8 cellular contexts compared by ENCODE assay signal in the genomic region with DNA sequence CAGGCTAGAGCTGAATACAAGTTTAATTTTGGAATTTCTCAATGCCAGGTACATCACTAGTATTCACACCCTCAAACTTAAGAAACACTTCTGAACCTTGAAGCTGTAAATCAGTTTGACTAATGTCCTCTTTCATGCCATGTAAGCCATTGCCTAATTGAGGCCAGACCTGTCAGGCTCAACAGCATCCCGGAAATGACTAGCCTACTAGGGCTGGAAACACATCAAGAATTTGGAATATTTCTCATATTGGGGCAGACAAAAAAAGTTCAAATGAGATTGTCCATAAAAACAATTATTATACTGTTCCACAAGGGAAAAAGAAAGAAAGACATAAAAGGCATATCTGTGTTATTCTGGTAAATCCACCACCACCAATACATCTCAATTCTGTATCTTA. TPM values are rescaled to one million over a fixed set of nuclear protein-coding genes. Genes with fewer than 3 reads are reported as not detected.
DNase-seq lines count a peak whose midpoint lies in the region; ATAC-seq and TF ChIP-seq lines count a peak whose summit lies in the region.

No MANE protein-coding gene starts in this region.

- POLR2A ChIA-PET in T-cell (lab: Charles Lee), result interaction anchor here in 1 of 2 donors (0.5 to 0.6 kb wide), 2 partner anchors 9 to 258 kb away, joined by 3 read pairs; no protein-coding TSS in a partner anchor

- H3K27me3 Mint-ChIP-seq in activated T-cell treated with anti-CD3 and anti-CD28 coated beads, Interleukin-2, amount 50 U/mL, for 4 hours (ENCODE audit: low read depth), result no peaks in the 10 kb centered on the region
- no peaks in the 10 kb centered on the region for H3K27me3 Mint-ChIP-seq in T-cell
- no peaks in the 10 kb centered on the region for H3K27me3 Mint-ChIP-seq in stimulated activated memory B cell treated with anti-CD40 and anti-IgM and Interleukin-4, amounts not matched to agents 10 μg/mL and 1 μg/mL and 100 μg/mL, for 72 hours

- TF ChIP-seq CTCF in foreskin fibroblast (IDR thresholded peaks at IDR 0.05; ENCODE audit: low read depth, low read length), result no peak

- no peak for DNase-seq in activated T-cell treated with anti-CD3 and anti-CD28 coated beads, Interleukin-2, amount 50 U/mL, for 4 hours
- DNase-seq in activated T-cell treated with anti-CD3 and anti-CD28 coated beads, Interleukin-2, amount 50 U/mL, for 48 hours, result no peak
- DNase-seq in T-cell (no peak), foreskin fibroblast (peak; percentile 71 to 83)

- H3K36me3 Mint-ChIP-seq in activated T-cell treated with anti-CD3 and anti-CD28 coated beads, Interleukin-2, amount 50 U/mL, for 4 hours (ENCODE audit: insufficient read depth), result peaks cover 1% of the 10 kb centered on the region
- H3K36me3 Mint-ChIP-seq in T-cell, result no peaks in the 10 kb centered on the region
- H3K36me3 Mint-ChIP-seq in stimulated activated memory B cell treated with anti-CD40 and anti-IgM and Interleukin-4, amounts not matched to agents 10 μg/mL and 1 μg/mL and 100 μg/mL, for 72 hours, result peaks cover 1% of the 10 kb centered on the region

- no peak for ATAC-seq in activated T-cell treated with anti-CD3 and anti-CD28 coated beads, Interleukin-2, amount 50 U/mL, for 4 hours
- ATAC-seq in T-cell (replicated peaks in 1 of 4) (no peak), GM19351 (IDR thresholded peaks at IDR 0.05; ENCODE audit: unreplicated experiment) (no peak), GM19467 (IDR thresholded peaks at IDR 0.05; ENCODE audit: unreplicated experiment) (no peak), GM18511 (IDR thresholded peaks at IDR 0.05; ENCODE audit: unreplicated experiment) (no peak)
- ATAC-seq in stimulated activated memory B cell treated with anti-CD40 and anti-IgM and Interleukin-4, amounts not matched to agents 10 μg/mL and 1 μg/mL and 100 μg/mL, for 72 hours, result no peak

- H3K4me1 Mint-ChIP-seq in activated T-cell treated with anti-CD3 and anti-CD28 coated beads, Interleukin-2, amount 50 U/mL, for 4 hours (ENCODE audit: low read depth), result peaks cover 45% of the 10 kb centered on the region
- H3K4me1 Mint-ChIP-seq in T-cell, result peaks cover 53 to 58% (median 55%) of the 10 kb centered on the region in 3 donors
- peaks cover 68% of the 10 kb centered on the region for H3K4me1 Mint-ChIP-seq in stimulated activated memory B cell treated with anti-CD40 and anti-IgM and Interleukin-4, amounts not matched to agents 10 μg/mL and 1 μg/mL and 100 μg/mL, for 72 hours

- H3K27ac Mint-ChIP-seq in T-cell, result no peak overlapping the region
- peak overlapping the region; percentile 97 for H3K27ac Mint-ChIP-seq in stimulated activated memory B cell treated with anti-CD40 and anti-IgM and Interleukin-4, amounts not matched to agents 10 μg/mL and 1 μg/mL and 100 μg/mL, for 72 hours

- H3K4me3 Mint-ChIP-seq in activated T-cell treated with anti-CD3 and anti-CD28 coated beads, Interleukin-2, amount 50 U/mL, for 4 hours, result peak overlapping the region; percentile 97
- H3K4me3 Mint-ChIP-seq in T-cell, result peak overlapping the region; percentile 91 to 95 (median 93)
- H3K4me3 Mint-ChIP-seq in stimulated activated memory B cell treated with anti-CD40 and anti-IgM and Interleukin-4, amounts not matched to agents 10 μg/mL and 1 μg/mL and 100 μg/mL, for 72 hours, result peak overlapping the region; percentile 98

- CTCF ChIA-PET in T-cell (lab: Charles Lee), result interaction anchor here (0.6 to 0.7 kb wide), 2 partner anchors 78 to 1801 kb away, joined by 3 to 4 read pairs; no protein-coding TSS in a partner anchor

- H3K4me3 ChIP-seq in foreskin fibroblast (ENCODE audit: low read depth in 1 of 2, low read length in 2 of 2), result peak overlapping the region; percentile 97

- no peaks in the 10 kb centered on the region for H3K9me3 Mint-ChIP-seq in activated T-cell treated with anti-CD3 and anti-CD28 coated beads, Interleukin-2, amount 50 U/mL, for 4 hours
- no peaks in the 10 kb centered on the region for H3K9me3 Mint-ChIP-seq in T-cell
- no peaks in the 10 kb centered on the region for H3K9me3 Mint-ChIP-seq in stimulated activated memory B cell treated with anti-CD40 and anti-IgM and Interleukin-4, amounts not matched to agents 10 μg/mL and 1 μg/mL and 100 μg/mL, for 72 hours

RNA-seq across cellular contexts. Expression of gene USP32, which starts 1.7 kb away (rescaled TPM):
- 10 to 100 TPM; 20.1 to 22.0 (median 20.9) TPM for total RNA-seq in activated T-cell treated with anti-CD3 and anti-CD28 coated beads, Interleukin-2, amount 50 U/mL, for 4 hours
- 10 to 100 TPM; 30.0 to 34.5 (median 31.4) TPM for total RNA-seq in T-cell

RNA-seq across cellular contexts. Expression of gene CHCT1, which starts 32.1 kb away (rescaled TPM):
- total RNA-seq in activated T-cell treated with anti-CD3 and anti-CD28 coated beads, Interleukin-2, amount 50 U/mL, for 4 hours, result under 1 TPM in 1 of 3 donors, not detected in 2; 0.21 TPM
- not detected for total RNA-seq in T-cell

Comparison
In these comparisons a context has a peak if more than half of its experiments do, and no peak if none do; other contexts are left out.
1. DNase-seq: peak in foreskin fibroblast (2 of 2); none in activated T-cell treated with anti-CD3 and anti-CD28 coated beads, Interleukin-2, amount 50 U/mL, for 4 hours (single experiment), activated T-cell treated with anti-CD3 and anti-CD28 coated beads, Interleukin-2, amount 50 U/mL, for 48 hours (0 of 2) and T-cell (0 of 34).
2. Peak in every context shown above with its lines, with median percentiles within 50 percentile points of each other: H3K4me3 Mint-ChIP-seq.